7 cellular contexts compared by ENCODE assay signal in genomic region chr17:48625502-48626201, GRCh38. TPM values are rescaled to one million over a fixed set of nuclear protein-coding genes. Genes with fewer than 3 reads are reported as not detected.
A peak's percentile ranks its signal among the peaks of the same experiment; 100 is the strongest.
DNase-seq lines count a peak whose midpoint lies in the region; ATAC-seq, FAIRE-seq and TF ChIP-seq lines count a peak whose summit lies in the region.
"Had no signal": no experiment of that assay in that cellular context is flagged by ENCODE, and none has a peak within 500 bp of the region (broad histone marks: within the 10 kb centered on the region; RNA-seq: fewer than 3 reads in every experiment).

No MANE protein-coding gene starts in this region.

- WGBS in A549 (ENCODE audit: missing lambda C conversion rate) = under 1% methylated on average over 46 of the region's 63 CpGs
- 1% methylated on average over 27 to 63 of the region's 63 CpGs for WGBS in body of pancreas, 2 donors

- H2AFZ ChIP-seq in neural cell (ENCODE audit: low read depth, low read length) = no peak overlapping the region

- H3K9ac ChIP-seq in neural cell (ENCODE audit: low read length) = no peak overlapping the region

- TF ChIP-seq CTCF in A549 (IDR thresholded peaks at IDR 0.05) = no peak
- TF ChIP-seq CTCF in body of pancreas (IDR thresholded peaks at IDR 0.05) = no peak
- no peak for TF ChIP-seq CTCF in neural cell (IDR thresholded peaks at IDR 0.05; ENCODE audit: poor library complexity, severe bottlenecking)

- CTCF ChIA-PET in A549 (lab: Yijun Ruan, JAX) = interaction anchor here (0.6 to 9.7 kb wide), 16 partner anchors 11 to 1077 kb away, joined by 3 to 118 read pairs (median 5); partner anchors contain the start of gene HOXB8

- H3K9me2 ChIP-seq in neural cell (ENCODE audit: insufficient read depth, low read length) = no peaks in the 10 kb centered on the region

- DNase-seq in A549 (ENCODE audit: low read depth in 1 of 2, low spot score in 1 of 2) = peak; percentile 66 to 84
- peak; percentile 33 for DNase-seq in LHCN-M2 (ENCODE audit: low read depth)
- peak in 3 of 4 donors; percentile 13 to 39 (median 28) for DNase-seq in body of pancreas
- no peak for DNase-seq in cerebellar nuclear complex (lab: John Stamatoyannopoulos, UW)

- no peaks in the 10 kb centered on the region for H3K79me2 ChIP-seq in neural cell (replicated peaks; ENCODE audit: insufficient read depth, low read length)

- peak overlapping the region; percentile 89 to 95 for H3K27ac ChIP-seq in A549
- no peak overlapping the region for H3K27ac ChIP-seq in body of pancreas
- no peak overlapping the region for H3K27ac ChIP-seq in neural cell (ENCODE audit: low read length)

- H3K27me3 ChIP-seq in body of pancreas (peaks cover 0 to 66% of the 10 kb centered on the region in 2 donors), neural cell (ENCODE audit: insufficient read depth, low read depth, low read length) (peaks cover 100% of the 10 kb centered on the region)

- H3K4me2 ChIP-seq in A549 (peak overlapping the region; percentile 92), neural cell (ENCODE audit: low read length) (no peak overlapping the region)

- no peaks in the 10 kb centered on the region for H4K20me1 ChIP-seq in neural cell (ENCODE audit: insufficient read depth)

- no peak for FAIRE-seq in A549 (lab: Jason Lieb, UNC)

- TF ChIP-seq RAD21 in A549 (conservative IDR thresholded peaks at IDR 0.05 in 1 of 2, IDR thresholded peaks at IDR 0.05 in 1 of 2) = no peak
- no peak for TF ChIP-seq RAD21 in neural cell (conservative IDR thresholded peaks at IDR 0.05)

- peak overlapping the region; percentile 72 for H3K4me3 ChIP-seq in A549
- no peak overlapping the region for H3K4me3 ChIP-seq in body of pancreas
- no peak overlapping the region for H3K4me3 ChIP-seq in neural cell (ENCODE audit: low read length)

- no peaks in the 10 kb centered on the region for H3K9me3 ChIP-seq in A549
- no peaks in the 10 kb centered on the region for H3K9me3 ChIP-seq in body of pancreas
- peaks cover 8% of the 10 kb centered on the region for H3K9me3 ChIP-seq in neural cell (ENCODE audit: low read length)

- TF ChIP-seq POLR2A in A549 (IDR thresholded peaks at IDR 0.05; ENCODE audit: low read length) (peak; percentile 45), body of pancreas (IDR thresholded peaks at IDR 0.05) (no peak)

- intact Hi-C loops in body of pancreas (cut with DNase I) = loop anchor here (10.0 kb wide), 1 partner anchor 471 kb away; no protein-coding TSS in a partner anchor

- H3K36me3 ChIP-seq in body of pancreas (replicated peaks in 1 of 2; ENCODE audit: insufficient read depth in 1 of 2, low read depth in 2 of 2) (no peaks in the 10 kb centered on the region), neural cell (ENCODE audit: insufficient read depth, low read length) (no peaks in the 10 kb centered on the region)

- ATAC-seq in A549 (peak; percentile 66 to 82), body of pancreas (peak; percentile 72), HG02885 (IDR thresholded peaks at IDR 0.05; ENCODE audit: poor library complexity, unreplicated experiment) (no peak)

- POLR2A ChIA-PET in A549 (lab: Yijun Ruan, JAX) = interaction anchor here (0.5 to 2.9 kb wide), 16 partner anchors 11 to 577 kb away, joined by 3 to 45 read pairs (median 4); partner anchors contain the start of genes HOXB8 and NFE2L1

- TF ChIP-seq EP300 in A549 (IDR thresholded peaks at IDR 0.05) = peak in 1 of 2 experiments; percentile 9; a peak in 1 of 5 replicates
- TF ChIP-seq EP300 in neural cell (conservative IDR thresholded peaks at IDR 0.05; ENCODE audit: poor library complexity, severe bottlenecking) = no peak

- H3K4me1 ChIP-seq in A549 = peaks cover 15% of the 10 kb centered on the region; the same call in 2 of the 3 replicates
- H3K4me1 ChIP-seq in body of pancreas = peaks cover 19% of the 10 kb centered on the region

- H3F3A ChIP-seq in neural cell (ENCODE audit: insufficient read depth, low read length, poor library complexity, severe bottlenecking) = no peaks in the 10 kb centered on the region

TF ChIP-seq in A549, 52 proteins besides CTCF, POLR2A, EP300 and RAD21 (continues in another document):
- TF ChIP-seq ELK1 (IDR thresholded peaks at IDR 0.05; ENCODE audit: low read depth, low read length) = no peak

TF ChIP-seq in neural cell, 6 proteins besides CTCF, POLR2A, EP300 and RAD21:
- TF ChIP-seq POLR2AphosphoS5 (IDR thresholded peaks at IDR 0.05) (no peak), TAF1 (IDR thresholded peaks at IDR 0.05; ENCODE audit: low read depth) (no peak), EZH2 (IDR thresholded peaks at IDR 0.05; ENCODE audit: borderline replicate concordance, insufficient read depth, low read length, poor library complexity, severe bottlenecking) (peak; percentile 70)

RNA-seq across cellular contexts. Expression of gene HOXB9, which starts 0.5 kb away (rescaled TPM):
- polyA plus RNA-seq in A549 (2011; rRNA removed) (22.0 and 24.6 TPM in 2 replicates), A549 (2017; fragmentation: RNase III; extraction: RNeasy Plus Mini Kit Qiagen cat#74134 plus additional on column Dnase treatment) (5.6 to 7.3 TPM (median 6.2 TPM) in 3 replicates), neural cell (not detected in 2 replicates)
- polyA plus RNA-seq in A549 (2012; cell fraction: cytosol; rRNA removed) = 10.3 and 12.9 TPM in 2 replicates
- 11.1 and 12.9 TPM in 2 replicates for polyA plus RNA-seq in A549 (2012; cell fraction: nucleus; rRNA removed)
- polyA minus RNA-seq in A549 (2011; rRNA and poly(A)+ RNA removed) = 10.4 and 12.1 TPM in 2 replicates
- total RNA-seq in LHCN-M2 (2014; rRNA removed) (3.6 and 5.1 TPM in 2 replicates), body of pancreas (not detected)
- polyA plus RNA-seq in LHCN-M2 (2012) = 2.5 TPM
- polyA minus RNA-seq in neural cell = not detected in 2 replicates
- total RNA-seq: liver had no signal
- polyA plus RNA-seq: liver had no signal

RNA-seq across cellular contexts. Expression of gene HOXB8, which starts 10.6 kb away (rescaled TPM):
- 8.9 and 11.1 TPM in 2 replicates for polyA plus RNA-seq in A549 (2011; rRNA removed)
- polyA plus RNA-seq in A549 (2012; cell fraction: cytosol; rRNA removed) = 12.3 and 15.2 TPM in 2 replicates
- 12.8 and 13.1 TPM in 2 replicates for polyA plus RNA-seq in A549 (2012; cell fraction: nucleus; rRNA removed)
- polyA plus RNA-seq in A549 (2017; fragmentation: RNase III; extraction: RNeasy Plus Mini Kit Qiagen cat#74134 plus additional on column Dnase treatment) = 4.6 to 5.8 TPM (median 4.7 TPM) in 3 replicates
- polyA minus RNA-seq in A549 (2011; rRNA and poly(A)+ RNA removed) = 4.1 and 5.1 TPM in 2 replicates
- total RNA-seq in LHCN-M2 (2014; rRNA removed) = 22.9 and 23.5 TPM in 2 replicates
- polyA plus RNA-seq in LHCN-M2 (2012) = 15.5 TPM
- not detected for total RNA-seq in body of pancreas
- not detected in 2 replicates for polyA plus RNA-seq in neural cell
- polyA minus RNA-seq in neural cell = not detected in 2 replicates
- total RNA-seq: liver had no signal
- polyA plus RNA-seq: liver had no signal

RNA-seq across cellular contexts. Expression of gene HOXB7, which starts 14.8 kb away (rescaled TPM):
- 15.4 and 22.3 TPM in 2 replicates for polyA plus RNA-seq in A549 (2011; rRNA removed)
- polyA plus RNA-seq in A549 (2012; cell fraction: cytosol; rRNA removed) = 16.9 TPM in 2 replicates
- polyA plus RNA-seq in A549 (2012; cell fraction: nucleus; rRNA removed) = 9.0 and 12.5 TPM in 2 replicates
- 27.4 to 32.3 TPM (median 27.4 TPM) in 3 replicates for polyA plus RNA-seq in A549 (2017; fragmentation: RNase III; extraction: RNeasy Plus Mini Kit Qiagen cat#74134 plus additional on column Dnase treatment)
- polyA minus RNA-seq in A549 (2011; rRNA and poly(A)+ RNA removed) = 6.5 and 6.6 TPM in 2 replicates
- total RNA-seq in LHCN-M2 (2014; rRNA removed) = 26.9 and 37.3 TPM in 2 replicates
- polyA plus RNA-seq in LHCN-M2 (2012) = 34.1 TPM
- under 1 TPM in 1 of 2 donors, not detected in 1; 0.52 TPM for total RNA-seq in body of pancreas
- not detected in 2 replicates for polyA plus RNA-seq in neural cell
- polyA minus RNA-seq in neural cell = not detected in 2 replicates

RNA-seq across cellular contexts. Expression of gene HOXB6, which starts 20.9 kb away (rescaled TPM):
- polyA plus RNA-seq in A549 (2011; rRNA removed) = 9.4 and 10.2 TPM in 2 replicates
- 8.7 and 9.0 TPM in 2 replicates for polyA plus RNA-seq in A549 (2012; cell fraction: cytosol; rRNA removed)
- polyA plus RNA-seq in A549 (2012; cell fraction: nucleus; rRNA removed) = 48.0 and 49.7 TPM in 2 replicates
- polyA plus RNA-seq in A549 (2017; fragmentation: RNase III; extraction: RNeasy Plus Mini Kit Qiagen cat#74134 plus additional on column Dnase treatment) = 12.3 to 14.9 TPM (median 14.7 TPM) in 3 replicates
- 4.4 and 4.9 TPM in 2 replicates for polyA minus RNA-seq in A549 (2011; rRNA and poly(A)+ RNA removed)
- total RNA-seq in LHCN-M2 (2014; rRNA removed) = 21.5 and 24.9 TPM in 2 replicates
- polyA plus RNA-seq in LHCN-M2 (2012) = 15.6 TPM
- 1 to 10 TPM; 2.1 to 2.6 TPM for total RNA-seq in body of pancreas
- polyA plus RNA-seq in neural cell = not detected in 2 replicates
- polyA minus RNA-seq in neural cell = not detected in 2 replicates

RNA-seq across cellular contexts. Expression of gene HOXB5, which starts 32.1 kb away (rescaled TPM):
- polyA plus RNA-seq in A549 (2011; rRNA removed) (2.5 and 2.7 TPM in 2 replicates), A549 (2017; fragmentation: RNase III; extraction: RNeasy Plus Mini Kit Qiagen cat#74134 plus additional on column Dnase treatment) (2.1 to 3.0 TPM (median 2.4 TPM) in 3 replicates), neural cell (not detected in 2 replicates)
- polyA plus RNA-seq in A549 (2012; cell fraction: cytosol; rRNA removed) = 1.9 and 2.5 TPM in 2 replicates
- 21.9 and 24.5 TPM in 2 replicates for polyA plus RNA-seq in A549 (2012; cell fraction: nucleus; rRNA removed)
- 0.39 and 0.74 TPM in 2 replicates for polyA minus RNA-seq in A549 (2011; rRNA and poly(A)+ RNA removed)
- total RNA-seq in LHCN-M2 (2014; rRNA removed) (0.90 and 1.8 TPM in 2 replicates), body of pancreas (under 1 TPM in 1 of 2 donors, not detected in 1; 0.99 TPM)
- polyA plus RNA-seq in LHCN-M2 (2012) = 3.5 TPM
- polyA minus RNA-seq in neural cell = not detected in 2 replicates

Comparison
In these comparisons a context has a peak if more than half of its experiments do, and no peak if none do; other contexts are left out.
1. DNase-seq: peak in A549 (2 of 2), LHCN-M2 (single experiment) and body of pancreas (3 of 4); none in cerebellar nuclear complex (0 of 2).
2. H3K27ac ChIP-seq: peak in A549 (2 of 2); none in body of pancreas (0 of 4) and neural cell (single experiment).
3. RNA of gene HOXB8, which starts 10.6 kb away (total RNA-seq): 22.9 to 23.5 TPM in LHCN-M2; not detected in body of pancreas; every median in the first group is over 10 times any median in the second.
4. RNA of gene HOXB7, which starts 14.8 kb away (total RNA-seq): 26.9 to 37.3 TPM in LHCN-M2; 0.52 TPM in body of pancreas; every median in the first group is over 10 times any median in the second.